Comparison of ENCODE assay signal across 1 cellular context in the genomic region with DNA sequence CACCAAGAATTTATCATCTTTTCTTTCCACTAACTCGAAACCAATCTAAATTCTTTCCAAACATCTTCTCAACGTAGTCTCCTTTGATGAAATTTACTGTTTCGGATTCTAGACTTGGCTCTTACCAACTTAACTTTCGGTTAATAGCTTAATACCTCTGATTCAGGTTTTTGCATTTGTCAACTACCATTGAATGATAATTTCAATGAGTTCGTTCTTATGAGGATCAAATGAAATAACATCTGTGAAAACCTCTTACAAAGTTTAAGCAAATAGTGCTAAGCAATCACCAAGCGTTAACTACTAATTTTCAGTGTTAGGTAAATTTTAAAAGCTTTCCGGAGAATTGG.
TF ChIP-seq lines count a peak whose summit lies in the region.

No MANE protein-coding gene starts in this region.

TF ChIP-seq in endothelial cell of umbilical vein, 7 proteins besides CTCF, POLR2A, EP300 and RAD21:
- TF ChIP-seq MYC (IDR thresholded peaks at IDR 0.05; ENCODE audit: low read depth, low read length) (no peak), GATA2 (IDR thresholded peaks at IDR 0.05; ENCODE audit: insufficient read depth, insufficient read length, low read depth, low read length) (no peak), EZH2 (IDR thresholded peaks at IDR 0.05; ENCODE audit: borderline replicate concordance, low read depth, low read length, severe bottlenecking) (no peak), JUN (IDR thresholded peaks at IDR 0.05; ENCODE audit: borderline replicate concordance, insufficient read depth, insufficient read length, low read depth) (no peak)
- TF ChIP-seq, protein P1, sequence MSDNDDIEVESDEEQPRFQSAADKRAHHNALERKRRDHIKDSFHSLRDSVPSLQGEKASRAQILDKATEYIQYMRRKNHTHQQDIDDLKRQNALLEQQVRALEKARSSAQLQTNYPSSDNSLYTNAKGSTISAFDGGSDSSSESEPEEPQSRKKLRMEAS (IDR thresholded peaks at IDR 0.05; ENCODE audit: insufficient read depth, insufficient read length), result no peak
TF ChIP-seq in endothelial cell of umbilical vein: peak in this region for 0.
